8 cellular contexts compared by ENCODE assay signal in genomic region chr1:8409107-8409506, GRCh38.
DNase-seq lines count a peak whose midpoint lies in the region; ATAC-seq and TF ChIP-seq lines count a peak whose summit lies in the region.

No MANE protein-coding gene starts in this region.

- intact Hi-C loops in left cardiac atrium (cut with DNase I) = loop anchor here (5.0 kb wide), 1 partner anchor 37 kb away; no protein-coding TSS in a partner anchor

- no peak overlapping the region for H3K9ac ChIP-seq in rectal smooth muscle tissue (ENCODE audit: low read length)

- H3K9me3 Mint-ChIP-seq in activated naive CD8-positive, alpha-beta T cell (ENCODE audit: low read depth) = no peaks in the 10 kb centered on the region

- H3K4me1 ChIP-seq in rectal smooth muscle tissue (ENCODE audit: control insufficient read depth, insufficient read depth, low read length) = peaks cover 63% of the 10 kb centered on the region

- H3K4me3 ChIP-seq in BJ (ENCODE audit: low read depth, low read length) (no peak overlapping the region), rectal smooth muscle tissue (ENCODE audit: low read length) (no peak overlapping the region)

- H3K27me3 ChIP-seq in BJ (ENCODE audit: control insufficient read depth, insufficient read depth, low read length) (no peaks in the 10 kb centered on the region), rectal smooth muscle tissue (ENCODE audit: control insufficient read depth, insufficient read depth, low read length) (no peaks in the 10 kb centered on the region)

- peaks cover 3% of the 10 kb centered on the region for H3K36me3 ChIP-seq in BJ (ENCODE audit: control insufficient read depth, insufficient read depth, low read length)
- H3K36me3 ChIP-seq in rectal smooth muscle tissue (ENCODE audit: control insufficient read depth, insufficient read depth, low read length) = peaks cover 7% of the 10 kb centered on the region

- peaks cover 65% of the 10 kb centered on the region for H3K4me1 Mint-ChIP-seq in activated naive CD8-positive, alpha-beta T cell (ENCODE audit: low read depth)

- peak overlapping the region; percentile 31 for H3K4me3 Mint-ChIP-seq in activated naive CD8-positive, alpha-beta T cell

- H3K27ac Mint-ChIP-seq in activated naive CD8-positive, alpha-beta T cell = peak overlapping the region; percentile 47

- DNase-seq in BJ (ENCODE audit: low read depth) (no peak), HEK293T (ENCODE audit: extremely low spot score) (peak; percentile 41), left cardiac atrium (no peak), hippocampal formation (lab: John Stamatoyannopoulos, UW) (no peak), NCI-H748 treated with DMSO at 0.1 percent for 48 hours (lab: John Stamatoyannopoulos, UW) (no peak), NCI-H2196 (lab: John Stamatoyannopoulos, UW; ENCODE audit: unreplicated experiment) (no peak)

- H3K27ac ChIP-seq in rectal smooth muscle tissue (ENCODE audit: low read depth, low read length) = peak overlapping the region; percentile 77

- peaks cover 13% of the 10 kb centered on the region for H3K36me3 Mint-ChIP-seq in activated naive CD8-positive, alpha-beta T cell

- POLR2A ChIA-PET in BJ (lab: Charles Lee) (interaction anchor here (0.6 kb wide), 1 partner anchor 47 kb away, joined by 3 read pairs; no protein-coding TSS in a partner anchor), HEK293T (lab: Yijun Ruan, JAX) (no interaction called here)

- peak; percentile 59 for TF ChIP-seq CTCF in BJ (IDR thresholded peaks at IDR 0.05; ENCODE audit: insufficient read depth, low read depth, low read length)

- ATAC-seq in left cardiac atrium = peak; percentile 50 to 52

- CTCF ChIA-PET in BJ (lab: Yijun Ruan, JAX) (interaction anchor here (0.6 to 3.9 kb wide), 13 partner anchors 10 to 317 kb away, joined by 3 to 16 read pairs (median 3); no protein-coding TSS in a partner anchor), HEK293T (lab: Yijun Ruan, JAX) (interaction anchor here (0.6 to 1.6 kb wide), 12 partner anchors 9 to 319 kb away, joined by 3 to 8 read pairs (median 3); no protein-coding TSS in a partner anchor)

- H3K27me3 Mint-ChIP-seq in activated naive CD8-positive, alpha-beta T cell = no peaks in the 10 kb centered on the region

TF ChIP-seq in HEK293T, 16 proteins besides CTCF, POLR2A, EP300 and RAD21:
- TF ChIP-seq CTBP1 (IDR thresholded peaks at IDR 0.05; ENCODE audit: borderline replicate concordance) (no peak), SP1 (IDR thresholded peaks at IDR 0.05) (no peak), PKNOX1 (IDR thresholded peaks at IDR 0.05) (peak; percentile 48; the same call in 1 of the 2 replicates), ZNF384 (IDR thresholded peaks at IDR 0.05) (no peak), FOXA1 (IDR thresholded peaks at IDR 0.05) (no peak), SUZ12 (IDR thresholded peaks at IDR 0.05) (no peak), FOXM1 (IDR thresholded peaks at IDR 0.05; ENCODE audit: borderline replicate concordance) (no peak)
